8 cellular contexts compared by ENCODE assay signal in genomic region chr17:78780852-78781338, GRCh38. TPM values are rescaled to one million over a fixed set of nuclear protein-coding genes. Genes with fewer than 3 reads are reported as not detected.
DNase-seq lines count a peak whose midpoint lies in the region; ATAC-seq lines count a peak whose summit lies in the region.

No MANE protein-coding gene starts in this region.

- intact Hi-C loops in left colon (cut with DNase I, micrococcal nuclease): no loop called here

- H3K36me3 ChIP-seq in HUES6 (ENCODE audit: control insufficient read depth, insufficient read depth, low read length) (no peaks in the 10 kb centered on the region), iPS DF 6.9 (ENCODE audit: control insufficient read depth, insufficient read depth, low read length) (peaks cover 4% of the 10 kb centered on the region; the same call in 1 of the 2 replicates)

- no peak overlapping the region for H3K27ac ChIP-seq in HUES6 (ENCODE audit: low read depth, low read length)
- no peak overlapping the region for H3K27ac ChIP-seq in iPS DF 6.9 (ENCODE audit: low read length)

- H3K27me3 ChIP-seq in HUES6 (ENCODE audit: control insufficient read depth, insufficient read depth, low read length) (no peaks in the 10 kb centered on the region), iPS DF 6.9 (ENCODE audit: control insufficient read depth, insufficient read depth, low read length) (no peaks in the 10 kb centered on the region)

- no CpG with 5 or more reads among the region's 17 CpGs for WGBS in iPS DF 6.9 (ENCODE audit: insufficient coverage, insufficient read length)

- no peaks in the 10 kb centered on the region for H3K27me3 Mint-ChIP-seq in activated T-cell treated with anti-CD3 and anti-CD28 coated beads, Interleukin-2, amount 50 U/mL, for 72 hours (ENCODE audit: low read depth)

- no peaks in the 10 kb centered on the region for H3K9me3 ChIP-seq in HUES6 (ENCODE audit: control insufficient read depth, insufficient read depth, low read depth, low read length)
- H3K9me3 ChIP-seq in iPS DF 6.9 (ENCODE audit: control insufficient read depth, insufficient read depth, low read length): no peaks in the 10 kb centered on the region

- peak overlapping the region; percentile 87 for H3K9ac ChIP-seq in HUES6 (ENCODE audit: low read length)

- no peak for ATAC-seq in activated T-cell treated with anti-CD3 and anti-CD28 coated beads, Interleukin-2, amount 50 U/mL, for 72 hours (replicated peaks in 1 of 2)
- ATAC-seq in GM18867 (IDR thresholded peaks at IDR 0.05; ENCODE audit: unreplicated experiment) (no peak), left colon (no peak)

- peak overlapping the region; percentile 84 to 88 for H3K4me3 Mint-ChIP-seq in activated T-cell treated with anti-CD3 and anti-CD28 coated beads, Interleukin-2, amount 50 U/mL, for 72 hours

- H3K4me3 ChIP-seq in HUES6 (ENCODE audit: low read depth, low read length) (peak overlapping the region; percentile 83), iPS DF 6.9 (ENCODE audit: low read length) (peak overlapping the region; percentile 99; the same call in 1 of the 2 replicates)

- no peaks in the 10 kb centered on the region for H3K9me3 Mint-ChIP-seq in activated T-cell treated with anti-CD3 and anti-CD28 coated beads, Interleukin-2, amount 50 U/mL, for 72 hours

- peaks cover 73% of the 10 kb centered on the region for H3K4me1 Mint-ChIP-seq in activated T-cell treated with anti-CD3 and anti-CD28 coated beads, Interleukin-2, amount 50 U/mL, for 72 hours (ENCODE audit: low read depth)

- H3K27ac Mint-ChIP-seq in activated T-cell treated with anti-CD3 and anti-CD28 coated beads, Interleukin-2, amount 50 U/mL, for 72 hours: peak overlapping the region; percentile 92

- peaks cover 3 to 7% of the 10 kb centered on the region in 2 donors for H3K36me3 Mint-ChIP-seq in activated T-cell treated with anti-CD3 and anti-CD28 coated beads, Interleukin-2, amount 50 U/mL, for 72 hours (ENCODE audit: insufficient read depth in 2 of 2)

- DNase-seq in activated T-cell treated with anti-CD3 and anti-CD28 coated beads, Interleukin-2, amount 50 U/mL, for 72 hours: peak in 1 of 2 donors; percentile 44
- no peak for DNase-seq in iPS DF 6.9 (ENCODE audit: low read depth, low spot score)
- DNase-seq in stimulated activated naive CD4-positive, alpha-beta T cell (lab: John Stamatoyannopoulos, UW): peak; percentile 27 to 73 (median 50)
- DNase-seq in occipital lobe (lab: John Stamatoyannopoulos, UW): no peak
- no peak for DNase-seq in left colon
- DNase-seq in hippocampal formation (lab: John Stamatoyannopoulos, UW): no peak

- H3K4me1 ChIP-seq in HUES6 (ENCODE audit: control insufficient read depth, insufficient read depth, low read length) (0 out of 2 replicates have a peak, but pooled peaks cover 3% of the 10 kb centered on the region), iPS DF 6.9 (ENCODE audit: control insufficient read depth, insufficient read depth, low read length) (no peaks in the 10 kb centered on the region)

RNA-seq across cellular contexts. Expression of gene CYTH1, which starts 1.2 kb away (rescaled TPM):
- total RNA-seq in activated T-cell treated with anti-CD3 and anti-CD28 coated beads, Interleukin-2, amount 50 U/mL, for 72 hours: 100 to 1,000 TPM; 163 to 204 TPM
- total RNA-seq in occipital lobe (82.2 TPM), left colon (10 to 100 TPM; 70.6 to 79.0 TPM)

RNA-seq across cellular contexts. Expression of gene USP36, which starts 59.7 kb away (rescaled TPM):
- total RNA-seq in activated T-cell treated with anti-CD3 and anti-CD28 coated beads, Interleukin-2, amount 50 U/mL, for 72 hours: 100 to 1,000 TPM; 113 to 124 TPM
- total RNA-seq in occipital lobe (21.4 TPM), left colon (10 to 100 TPM; 35.7 to 45.1 TPM)

Comparison
In these comparisons a context has a peak if more than half of its experiments do, and no peak if none do; other contexts are left out.
1. DNase-seq: peak in stimulated activated naive CD4-positive, alpha-beta T cell (6 of 6); none in iPS DF 6.9 (single experiment), occipital lobe (single experiment), left colon (0 of 2) and hippocampal formation (0 of 2).